Comparison of ENCODE assay signal across 12 cellular contexts in genomic region chr17:78141437-78142112, GRCh38. TPM values are rescaled to one million over a fixed set of nuclear protein-coding genes. Genes with fewer than 3 reads are reported as not detected.
DNase-seq lines count a peak whose midpoint lies in the region; ATAC-seq and TF ChIP-seq lines count a peak whose summit lies in the region.
"Had no signal": no experiment of that assay in that cellular context is flagged by ENCODE, and none has a peak within 500 bp of the region (broad histone marks: within the 10 kb centered on the region; RNA-seq: fewer than 3 reads in every experiment).

No MANE protein-coding gene starts in this region.

- intact Hi-C loops in CD8-positive, alpha-beta T cell (cut with DNase I, micrococcal nuclease), result loop anchor here in 1 of 2 experiments (5.0 kb wide), 1 partner anchor 1404 kb away; the partner anchor contains the start of genes MFSD11 and SRSF2
- intact Hi-C loops in activated B cell treated with CpG ODN at 0.5 μM for 24 hours (cut with micrococcal nuclease), result loop anchor here (10.0 kb wide), 1 partner anchor 633 kb away; no protein-coding TSS in a partner anchor
- intact Hi-C loops in body of pancreas (cut with DNase I), result no loop called here

- peak overlapping the region; percentile 53 for H3K27ac Mint-ChIP-seq in CD8-positive, alpha-beta T cell
- peak overlapping the region; percentile 83 for H3K27ac Mint-ChIP-seq in activated B cell treated with CpG ODN at 0.5 μM for 24 hours
- peak overlapping the region in 4 of 6 donors; percentile 74 to 99 (median 90) for H3K27ac Mint-ChIP-seq in naive B cell

- peaks cover 15% of the 10 kb centered on the region for H3K36me3 ChIP-seq in CD8-positive, alpha-beta T cell (ENCODE audit: insufficient read depth, low read length)
- H3K36me3 ChIP-seq in body of pancreas (replicated peaks in 1 of 2; ENCODE audit: insufficient read depth in 1 of 2, low read depth in 2 of 2), result no peaks in the 10 kb centered on the region

- WGBS in body of pancreas, 2 donors, result 78 to 85% methylated on average over 10 to 18 of the region's 20 CpGs

- CTCF ChIA-PET in CD8-positive, alpha-beta T cell (lab: Charles Lee), result interaction anchor here (0.8 to 12.3 kb wide), 5 partner anchors 11 to 281 kb away, joined by 3 to 200 read pairs (median 5); partner anchors contain the start of genes TMC6 and TMC8
- CTCF ChIA-PET in activated B cell treated with CpG ODN at 0.5 μM for 24 hours (lab: Charles Lee), result interaction anchor here (1.0 to 2.7 kb wide), 4 partner anchors 10 to 110 kb away, joined by 3 to 14 read pairs (median 7); partner anchors contain the start of gene TMC8

- H3K4me3 Mint-ChIP-seq in CD8-positive, alpha-beta T cell, result no peak overlapping the region
- peak overlapping the region; percentile 24 for H3K4me3 Mint-ChIP-seq in activated B cell treated with CpG ODN at 0.5 μM for 24 hours
- peak overlapping the region in 3 of 8 donors; percentile 1 to 38 (median 15) for H3K4me3 Mint-ChIP-seq in naive B cell

- H3K27me3 ChIP-seq in CD8-positive, alpha-beta T cell (ENCODE audit: insufficient read depth, low read length), result no peaks in the 10 kb centered on the region
- no peaks in the 10 kb centered on the region for H3K27me3 ChIP-seq in body of pancreas

- peaks cover 36% of the 10 kb centered on the region for H3K36me3 Mint-ChIP-seq in CD8-positive, alpha-beta T cell
- peaks cover 28% of the 10 kb centered on the region for H3K36me3 Mint-ChIP-seq in activated B cell treated with CpG ODN at 0.5 μM for 24 hours (ENCODE audit: low read depth)
- peaks cover 0 to 4% of the 10 kb centered on the region in 2 donors for H3K36me3 Mint-ChIP-seq in naive B cell

- no peak for TF ChIP-seq CTCF in CD8-positive, alpha-beta T cell (IDR thresholded peaks at IDR 0.05)
- no peak for TF ChIP-seq CTCF in activated B cell treated with CpG ODN at 0.5 μM for 24 hours (IDR thresholded peaks at IDR 0.05)
- TF ChIP-seq CTCF in body of pancreas (IDR thresholded peaks at IDR 0.05), result no peak

- no peak for ATAC-seq in CD8-positive, alpha-beta T cell
- ATAC-seq in activated B cell treated with CpG ODN at 0.5 μM for 24 hours (ENCODE audit: low read depth), result no peak
- ATAC-seq in naive B cell (ENCODE audit: low read depth in 2 of 2), result no peak
- no peak for ATAC-seq in body of pancreas
- ATAC-seq in HG02840 (IDR thresholded peaks at IDR 0.05; ENCODE audit: low FRiP score, unreplicated experiment), result no peak
- ATAC-seq: sciatic nerve had no signal

- no peak overlapping the region for H3K27ac ChIP-seq in CD8-positive, alpha-beta T cell (ENCODE audit: low read depth, low read length)
- H3K27ac ChIP-seq in body of pancreas, result peak overlapping the region in 2 of 4 donors; percentile 60 to 67

- no peaks in the 10 kb centered on the region for H3K9me3 ChIP-seq in CD8-positive, alpha-beta T cell (ENCODE audit: low read length)
- H3K9me3 ChIP-seq in body of pancreas, result no peaks in the 10 kb centered on the region

- no peak for TF ChIP-seq POLR2A in body of pancreas (IDR thresholded peaks at IDR 0.05)

- no peaks in the 10 kb centered on the region for H3K9me3 Mint-ChIP-seq in CD8-positive, alpha-beta T cell
- H3K9me3 Mint-ChIP-seq in activated B cell treated with CpG ODN at 0.5 μM for 24 hours, result no peaks in the 10 kb centered on the region
- H3K9me3 Mint-ChIP-seq in naive B cell, result no peaks in the 10 kb centered on the region

- peaks cover 73% of the 10 kb centered on the region for H3K4me1 ChIP-seq in CD8-positive, alpha-beta T cell (ENCODE audit: insufficient read depth, low read length)
- H3K4me1 ChIP-seq in body of pancreas, result peaks cover 62% of the 10 kb centered on the region

- no peaks in the 10 kb centered on the region for H3K27me3 Mint-ChIP-seq in CD8-positive, alpha-beta T cell (ENCODE audit: low read depth)
- no peaks in the 10 kb centered on the region for H3K27me3 Mint-ChIP-seq in activated B cell treated with CpG ODN at 0.5 μM for 24 hours
- H3K27me3 Mint-ChIP-seq in naive B cell, result no peaks in the 10 kb centered on the region

- no peak for DNase-seq in CD8-positive, alpha-beta T cell
- no peak for DNase-seq in activated B cell treated with CpG ODN at 0.5 μM for 24 hours
- DNase-seq in naive B cell, result no peak
- DNase-seq in body of pancreas, result no peak
- no peak for DNase-seq in NCI-H524 treated with DMSO at 0.1 percent for 48 hours (lab: John Stamatoyannopoulos, UW)
- DNase-seq: NCI-H1048, NCI-H446 treated with DMSO at 0.1 percent for 48 hours had no signal

- H3K4me3 ChIP-seq in CD8-positive, alpha-beta T cell (ENCODE audit: low read depth, low read length), result no peak overlapping the region
- H3K4me3 ChIP-seq in body of pancreas, result no peak overlapping the region

- POLR2A ChIA-PET in CD8-positive, alpha-beta T cell (lab: Charles Lee), result interaction anchor here (1.0 to 18.5 kb wide), 4 partner anchors 12 to 35 kb away, joined by 4 to 583 read pairs (median 103); partner anchors contain the start of genes TMC6 and TMC8
- POLR2A ChIA-PET in activated B cell treated with CpG ODN at 0.5 μM for 24 hours (lab: Charles Lee), result interaction anchor here (0.6 to 48.2 kb wide), 10 partner anchors 0 to 1712 kb away, joined by 3 to 2404 read pairs (median 5); partner anchors contain the start of genes AFMID, C17orf99, SOCS3 and SYNGR2

- H3K4me1 Mint-ChIP-seq in CD8-positive, alpha-beta T cell (ENCODE audit: low read depth), result peaks cover 60% of the 10 kb centered on the region
- H3K4me1 Mint-ChIP-seq in activated B cell treated with CpG ODN at 0.5 μM for 24 hours (peaks cover 90% of the 10 kb centered on the region), naive B cell (peaks cover 68 to 86% (median 85%) of the 10 kb centered on the region in 3 donors)

RNA-seq across cellular contexts. Expression of gene C17orf99, which starts 4.6 kb away (rescaled TPM):
- not detected for total RNA-seq in CD8-positive, alpha-beta T cell
- total RNA-seq in activated B cell treated with CpG ODN at 0.5 μM for 24 hours, result 5.2 and 7.1 TPM in 2 replicates
- polyA plus RNA-seq in naive B cell (ENCODE audit: low read depth in 6 of 6), result under 1 TPM in 1 of 6 donors, not detected in 5; 0.42 TPM
- total RNA-seq in body of pancreas, result not detected
- total RNA-seq: bronchial epithelial cell, mononuclear cell had no signal
- polyA plus RNA-seq: urinary bladder had no signal

RNA-seq across cellular contexts. Expression of gene TMC8, which starts 11.0 kb away (rescaled TPM):
- 100 to 1,000 TPM; 312 to 315 TPM for total RNA-seq in CD8-positive, alpha-beta T cell
- 166 and 181 TPM in 2 replicates for total RNA-seq in activated B cell treated with CpG ODN at 0.5 μM for 24 hours
- 100 to 1,000 TPM in 1 of 6 donors, 10 to 100 TPM in 5; 26.2 to 103 (median 55.2) TPM for polyA plus RNA-seq in naive B cell (ENCODE audit: low read depth in 6 of 6)
- 1 to 10 TPM; 1.6 to 3.3 TPM for total RNA-seq in body of pancreas
- total RNA-seq: bronchial epithelial cell had no signal

RNA-seq across cellular contexts. Expression of gene TMC6, which starts 13.0 kb away (rescaled TPM):
- 100 to 1,000 TPM; 518 to 535 TPM for total RNA-seq in CD8-positive, alpha-beta T cell
- total RNA-seq in activated B cell treated with CpG ODN at 0.5 μM for 24 hours (746 and 896 TPM in 2 replicates), body of pancreas (10 to 100 TPM; 21.0 to 32.3 TPM)
- polyA plus RNA-seq in naive B cell (ENCODE audit: low read depth in 6 of 6), result 100 to 1,000 TPM in 5 of 6 donors, 10 to 100 TPM in 1; 84.9 to 170 (median 141) TPM

RNA-seq across cellular contexts. Expression of gene SYNGR2, which starts 26.8 kb away (rescaled TPM):
- total RNA-seq in CD8-positive, alpha-beta T cell, result 10 to 100 TPM; 36.4 to 36.7 TPM
- total RNA-seq in activated B cell treated with CpG ODN at 0.5 μM for 24 hours, result 636 and 647 TPM in 2 replicates
- polyA plus RNA-seq in naive B cell (ENCODE audit: low read depth in 6 of 6), result 100 to 1,000 TPM; 490 to 908 (median 562) TPM
- 10 to 100 TPM; 68.6 to 86.4 TPM for total RNA-seq in body of pancreas

RNA-seq across cellular contexts. Expression of gene TK1, which starts 45.3 kb away (rescaled TPM):
- total RNA-seq in CD8-positive, alpha-beta T cell, result 1 to 10 TPM in 1 of 2 experiments, under 1 TPM in 1; 0.76 to 1.1 TPM
- total RNA-seq in activated B cell treated with CpG ODN at 0.5 μM for 24 hours (3.8 TPM in 2 replicates), body of pancreas (1 to 10 TPM in 1 of 2 donors, under 1 TPM in 1; 0.66 to 4.9 TPM)
- polyA plus RNA-seq in naive B cell (ENCODE audit: low read depth in 6 of 6), result 1 to 10 TPM in 5 of 6 donors, under 1 TPM in 1; 0.91 to 3.5 (median 2.1) TPM

Comparison
In these comparisons a context has a peak if more than half of its experiments do, and no peak if none do; other contexts are left out.
1. RNA of gene TMC8, which starts 11.0 kb away (total RNA-seq): 312 to 315 TPM in CD8-positive, alpha-beta T cell and 166 to 181 TPM in activated B cell treated with CpG ODN at 0.5 μM for 24 hours; 1.6 to 3.3 TPM in body of pancreas; every median in the first group is over 10 times any median in the second.
2. RNA of gene TMC6, which starts 13.0 kb away (total RNA-seq): 746 to 896 TPM in activated B cell treated with CpG ODN at 0.5 μM for 24 hours and 518 to 535 TPM in CD8-positive, alpha-beta T cell; 21.0 to 32.3 TPM in body of pancreas; every median in the first group is over 10 times any median in the second.
3. Peak in every context shown above with its lines, with median percentiles within 50 percentile points of each other: H3K27ac Mint-ChIP-seq.